ENCODE assay signal across 8 cellular contexts in genomic region chr1:26890467-26890796, GRCh38. TPM values are rescaled to one million over a fixed set of nuclear protein-coding genes. Genes with fewer than 3 reads are reported as not detected.
DNase-seq lines count a peak whose midpoint lies in the region; ATAC-seq and TF ChIP-seq lines count a peak whose summit lies in the region.

No MANE protein-coding gene starts in this region.

- H3K27ac ChIP-seq in ascending aorta (peak overlapping the region; percentile 92 to 96), thymus (ENCODE audit: low read depth) (peak overlapping the region; percentile 83)

- ATAC-seq in GM19438 (IDR thresholded peaks at IDR 0.05; ENCODE audit: low read depth, unreplicated experiment) (peak; percentile 28), HG03175 (IDR thresholded peaks at IDR 0.05; ENCODE audit: unreplicated experiment) (peak; percentile 4), left colon (peak; percentile 44)

- H3K4me1 ChIP-seq in ascending aorta: peaks cover 9 to 20% of the 10 kb centered on the region in 2 donors
- peaks cover 6% of the 10 kb centered on the region for H3K4me1 ChIP-seq in thymus (ENCODE audit: control insufficient read depth, insufficient read depth, low read length)

- H3K36me3 ChIP-seq in ascending aorta (peaks cover 60 to 69% of the 10 kb centered on the region in 2 donors), thymus (ENCODE audit: control insufficient read depth, insufficient read depth) (peaks cover 29% of the 10 kb centered on the region)

- DNase-seq in ascending aorta (ENCODE audit: low spot score in 2 of 2): no peak
- no peak for DNase-seq in left colon
- DNase-seq in posterior cingulate gyrus: no peak
- no peak for DNase-seq in KG1 (lab: John Stamatoyannopoulos, UW)
- DNase-seq in ecto neural progenitor cell (ENCODE audit: low spot score): no peak

- TF ChIP-seq CTCF in ascending aorta (IDR thresholded peaks at IDR 0.05): no peak

- WGBS in thymus: 9% methylated on average over 12 of the region's 12 CpGs

- H3K4me3 ChIP-seq in ascending aorta: peak overlapping the region; percentile 92 to 97
- peak overlapping the region; percentile 96 for H3K4me3 ChIP-seq in thymus (ENCODE audit: low read length)

- H3K27me3 ChIP-seq in ascending aorta (no peaks in the 10 kb centered on the region), thymus (ENCODE audit: control insufficient read depth, insufficient read depth) (no peaks in the 10 kb centered on the region)

- intact Hi-C loops in ascending aorta (cut with DNase I): loop anchor here (1.0 kb wide), 2 partner anchors 10 to 25 kb away; partner anchors contain the start of gene GPATCH3
- intact Hi-C loops in left colon (cut with DNase I, micrococcal nuclease): no loop called here
- intact Hi-C loops in posterior cingulate gyrus (cut with DNase I): no loop called here

- H3K9me3 ChIP-seq in ascending aorta (no peaks in the 10 kb centered on the region), thymus (ENCODE audit: control insufficient read depth) (no peaks in the 10 kb centered on the region)

RNA-seq across cellular contexts. Expression of gene GPN2, which starts 0.3 kb away (rescaled TPM):
- total RNA-seq in ascending aorta: 7.5 TPM
- 10 to 100 TPM; 33.8 to 38.8 TPM for total RNA-seq in left colon
- polyA plus RNA-seq in thymus: 17.9 TPM

RNA-seq across cellular contexts. Expression of gene GPATCH3, which starts 9.8 kb away (rescaled TPM):
- 2.0 TPM for total RNA-seq in ascending aorta
- 10 to 100 TPM; 12.3 to 15.2 TPM for total RNA-seq in left colon
- polyA plus RNA-seq in thymus: 15.8 TPM

RNA-seq across cellular contexts. Expression of gene NR0B2, which starts 23.3 kb away (rescaled TPM):
- total RNA-seq in ascending aorta (not detected), left colon (under 1 TPM; 0.31 to 0.34 TPM)
- polyA plus RNA-seq in thymus: 0.18 TPM

RNA-seq across cellular contexts. Expression of gene SFN, which starts 27.5 kb away (rescaled TPM):
- total RNA-seq in ascending aorta (17.8 TPM), left colon (100 to 1,000 TPM; 202 to 348 TPM)
- polyA plus RNA-seq in thymus: 191 TPM

RNA-seq across cellular contexts. Expression of gene NUDC, which starts 31.1 kb away (rescaled TPM):
- 19.2 TPM for total RNA-seq in ascending aorta
- total RNA-seq in left colon: 10 to 100 TPM; 39.4 to 40.3 TPM
- 48.1 TPM for polyA plus RNA-seq in thymus
